Comparison of ENCODE assay signal across 8 cellular contexts in genomic region chr9:137189297-137190295, GRCh38.
A peak's percentile ranks its signal among the peaks of the same experiment; 100 is the strongest.
DNase-seq lines count a peak whose midpoint lies in the region; ATAC-seq and TF ChIP-seq lines count a peak whose summit lies in the region.

No MANE protein-coding gene starts in this region.

- H3K4me3 ChIP-seq in SU-DHL-6 (ENCODE audit: insufficient read depth, low read length, poor library complexity, severe bottlenecking), result peak overlapping the region; percentile 96
- H3K4me3 ChIP-seq in foreskin fibroblast (ENCODE audit: low read depth in 1 of 2, low read length in 2 of 2), result peak overlapping the region; percentile 98 to 99
- peak overlapping the region; percentile 98 for H3K4me3 ChIP-seq in skeletal muscle cell (ENCODE audit: low read depth, low read length)

- TF ChIP-seq CTCF in SU-DHL-6 (IDR thresholded peaks at IDR 0.05; ENCODE audit: insufficient read depth, low read length, poor library complexity, severe bottlenecking), result peak; percentile 16
- TF ChIP-seq CTCF in foreskin fibroblast (IDR thresholded peaks at IDR 0.05; ENCODE audit: low read depth, low read length), result no peak

- H3F3A ChIP-seq in SU-DHL-6 (ENCODE audit: insufficient read depth), result no peaks in the 10 kb centered on the region

- no peaks in the 10 kb centered on the region for H3K36me3 ChIP-seq in SU-DHL-6 (ENCODE audit: low read length)

- no peak overlapping the region for H2AFZ ChIP-seq in SU-DHL-6 (ENCODE audit: low read depth, low read length, severe bottlenecking)

- H3K79me2 ChIP-seq in SU-DHL-6 (ENCODE audit: insufficient read depth, low read length), result peaks cover 20% of the 10 kb centered on the region

- peak overlapping the region; percentile 85 for H3K27ac ChIP-seq in SU-DHL-6 (ENCODE audit: low read depth, low read length)

- H3K9me3 ChIP-seq in SU-DHL-6 (ENCODE audit: insufficient read depth, low read length), result no peaks in the 10 kb centered on the region

- peak overlapping the region; percentile 97 for H3K9ac ChIP-seq in SU-DHL-6 (ENCODE audit: low read length)

- peak; percentile 7 for ATAC-seq in GM21717 (IDR thresholded peaks at IDR 0.05; ENCODE audit: unreplicated experiment)

- H3K9me2 ChIP-seq in SU-DHL-6 (replicated peaks; ENCODE audit: insufficient read depth, low read length), result no peaks in the 10 kb centered on the region

- DNase-seq in foreskin fibroblast, result no peak
- DNase-seq in skeletal muscle cell (ENCODE audit: low read depth), result no peak
- no peak for DNase-seq in NCI-H345 treated with DMSO at 0.1 percent for 48 hours (lab: John Stamatoyannopoulos, UW; ENCODE audit: unreplicated experiment)
- DNase-seq in putamen (ENCODE audit: low spot score), result no peak
- DNase-seq in cerebellar cortex (ENCODE audit: low spot score), result no peak
- DNase-seq in NCI-H187 (lab: John Stamatoyannopoulos, UW), result no peak

- peak overlapping the region; percentile 60 for H3K4me2 ChIP-seq in SU-DHL-6 (ENCODE audit: low read depth, low read length, poor library complexity, severe bottlenecking)

- H3K27me3 ChIP-seq in SU-DHL-6 (ENCODE audit: low read length), result no peaks in the 10 kb centered on the region

- H4K20me1 ChIP-seq in SU-DHL-6 (ENCODE audit: low read depth, low read length), result no peaks in the 10 kb centered on the region
